Comparison of ENCODE assay signal across 11 cellular contexts in the genomic region with DNA sequence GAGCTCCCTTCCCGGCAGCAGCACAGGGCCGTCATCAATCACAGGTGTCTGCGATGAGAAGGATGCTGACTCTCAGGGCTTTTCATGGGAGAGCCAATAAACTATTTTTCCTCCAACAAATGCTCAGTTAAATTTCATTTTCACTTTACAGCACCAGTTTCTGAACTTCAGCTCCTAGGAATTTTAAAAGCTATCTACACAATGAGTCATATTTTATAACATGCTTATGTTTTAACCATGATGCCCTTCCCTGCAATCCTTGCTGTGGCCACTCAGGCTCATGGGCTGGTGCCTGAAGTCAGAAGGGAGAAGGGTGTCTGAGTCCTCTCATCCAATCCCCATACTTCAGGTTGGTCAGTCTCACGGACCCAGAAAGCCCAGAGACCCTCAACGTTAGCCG.
DNase-seq lines count a peak whose midpoint lies in the region; ATAC-seq and TF ChIP-seq lines count a peak whose summit lies in the region.
"Had no signal": no experiment of that assay in that cellular context is flagged by ENCODE, and none has a peak within 500 bp of the region (broad histone marks: within the 10 kb centered on the region; RNA-seq: fewer than 3 reads in every experiment).

No MANE protein-coding gene starts in this region.

- CTCF ChIA-PET in SK-N-SH (lab: Yijun Ruan, JAX) = interaction anchor here (1.0 kb wide), 1 partner anchor 11 kb away, joined by 3 read pairs; no protein-coding TSS in a partner anchor

- H3K9me3 Mint-ChIP-seq in activated T-cell treated with anti-CD3 and anti-CD28 coated beads, Interleukin-2, amount 50 U/mL, for 4 hours = no peaks in the 10 kb centered on the region
- H3K9me3 Mint-ChIP-seq: T-helper 1 cell treated with Interleukin-12 subunit alpha and Interleukin-12 subunit beta and Interleukin-4 antibody, amounts not matched to agents 30 μg/mL and 1 μg/mL, for 36 hours had no signal

- ATAC-seq in HG03571 (IDR thresholded peaks at IDR 0.05; ENCODE audit: unreplicated experiment) = no peak
- ATAC-seq in activated T-cell treated with anti-CD3 and anti-CD28 coated beads, Interleukin-2, amount 50 U/mL, for 4 hours = no peak
- ATAC-seq: body of pancreas had no signal

- no peaks in the 10 kb centered on the region for H3K9me3 ChIP-seq in SK-N-SH
- H3K9me3 ChIP-seq: body of pancreas had no signal

- DNase-seq in GM04504 (ENCODE audit: low read depth) (peak; percentile 36), SK-N-SH (no peak), fibroblast of mammary gland (ENCODE audit: low read depth) (peak; percentile 38), retinal pigment epithelial cell (ENCODE audit: low read depth) (peak; percentile 27), SHP77 treated with DMSO at 0.1 percent for 48 hours (lab: John Stamatoyannopoulos, UW) (no peak)
- no peak for DNase-seq in activated T-cell treated with anti-CD3 and anti-CD28 coated beads, Interleukin-2, amount 50 U/mL, for 4 hours
- DNase-seq in central memory CD4-positive, alpha-beta T cell = no peak
- DNase-seq: activated CD4-positive, alpha-beta T cell treated with anti-CD3 and anti-CD28 coated beads, Interleukin-2, amount 50 U/mL, for 1 hour; body of pancreas had no signal

- no peaks in the 10 kb centered on the region for H3K27me3 Mint-ChIP-seq in activated T-cell treated with anti-CD3 and anti-CD28 coated beads, Interleukin-2, amount 50 U/mL, for 4 hours (ENCODE audit: low read depth)

- no peak overlapping the region for H3K9ac ChIP-seq in SK-N-SH

- H3K79me2 ChIP-seq in SK-N-SH (ENCODE audit: insufficient read depth) = no peaks in the 10 kb centered on the region

- H3K4me1 ChIP-seq in SK-N-SH (ENCODE audit: control insufficient read depth in 1 of 2, insufficient read depth in 2 of 2, low read depth in 1 of 2, low read length in 1 of 2) = peaks cover 0 to 12% of the 10 kb centered on the region in 2 experiments; a peak in 3 of 4 replicates
- H3K4me1 ChIP-seq: body of pancreas had no signal

- peak overlapping the region in 1 of 2 experiments; percentile 61; a peak in 2 of 4 replicates for H3K27ac ChIP-seq in SK-N-SH (ENCODE audit: low read depth in 2 of 2, low read length in 1 of 2)
- H3K27ac ChIP-seq: body of pancreas had no signal

- no peaks in the 10 kb centered on the region for H3K36me3 Mint-ChIP-seq in activated T-cell treated with anti-CD3 and anti-CD28 coated beads, Interleukin-2, amount 50 U/mL, for 4 hours (ENCODE audit: insufficient read depth)

- no peak for TF ChIP-seq RAD21 in SK-N-SH (IDR thresholded peaks at IDR 0.05; ENCODE audit: low read length)

- peaks cover 12% of the 10 kb centered on the region for H3F3A ChIP-seq in SK-N-SH (replicated peaks; ENCODE audit: insufficient read depth)

- H3K4me3 Mint-ChIP-seq in activated T-cell treated with anti-CD3 and anti-CD28 coated beads, Interleukin-2, amount 50 U/mL, for 4 hours = no peak overlapping the region
- H3K4me3 Mint-ChIP-seq: T-helper 1 cell treated with Interleukin-12 subunit alpha and Interleukin-12 subunit beta and Interleukin-4 antibody, amounts not matched to agents 30 μg/mL and 1 μg/mL, for 36 hours had no signal

- no peaks in the 10 kb centered on the region for H3K4me1 Mint-ChIP-seq in activated T-cell treated with anti-CD3 and anti-CD28 coated beads, Interleukin-2, amount 50 U/mL, for 4 hours (ENCODE audit: low read depth)

- no peaks in the 10 kb centered on the region for H4K20me1 ChIP-seq in SK-N-SH (ENCODE audit: insufficient read depth)

- no peaks in the 10 kb centered on the region for H3K36me3 ChIP-seq in SK-N-SH (replicated peaks in 1 of 2; ENCODE audit: control insufficient read depth in 1 of 2, insufficient read depth in 2 of 2, low read length in 1 of 2)

- H2AFZ ChIP-seq in SK-N-SH (ENCODE audit: low read depth) = peak overlapping the region; percentile 54; the same call in 1 of the 2 replicates

- POLR2A ChIA-PET in SK-N-SH (lab: Yijun Ruan, JAX) = no interaction called here

- H3K27me3 ChIP-seq in SK-N-SH (ENCODE audit: insufficient read depth) = no peaks in the 10 kb centered on the region
- H3K27me3 ChIP-seq: body of pancreas had no signal

- H3K4me3 ChIP-seq in SK-N-SH (ENCODE audit: low read depth in 2 of 2, low read length in 1 of 2) = 0 out of 4 replicates have a peak overlapping the region, but pooled peaks of 1 of the 2 experiments have one; percentile 27
- H3K4me3 ChIP-seq in fibroblast of mammary gland (ENCODE audit: control insufficient read depth, low read depth, low read length) = no peak overlapping the region
- H3K4me3 ChIP-seq in retinal pigment epithelial cell (ENCODE audit: low read length) = no peak overlapping the region
- H3K4me3 ChIP-seq: body of pancreas had no signal

- 74% methylated on average over 6 of the region's 6 CpGs for WGBS in SK-N-SH (ENCODE audit: low lambda C conversion rate)

- peak overlapping the region; percentile 38; the same call in 1 of the 2 replicates for H3K4me2 ChIP-seq in SK-N-SH

- no peak for TF ChIP-seq EP300 in SK-N-SH (IDR thresholded peaks at IDR 0.05; ENCODE audit: borderline replicate concordance in 1 of 2, low read depth in 1 of 2, low read length in 1 of 2)

- TF ChIP-seq CTCF in SK-N-SH (IDR thresholded peaks at IDR 0.05) (peak; percentile 11; the same call in 1 of the 2 replicates), fibroblast of mammary gland (conservative IDR thresholded peaks at IDR 0.05; ENCODE audit: control insufficient read depth, insufficient read depth, low read depth, low read length) (no peak), retinal pigment epithelial cell (conservative IDR thresholded peaks at IDR 0.05; ENCODE audit: low read depth, low read length) (no peak)

- no peaks in the 10 kb centered on the region for H3K9me2 ChIP-seq in SK-N-SH

TF ChIP-seq in SK-N-SH, 30 proteins besides CTCF, POLR2A, EP300 and RAD21:
- TF ChIP-seq NFIC (IDR thresholded peaks at IDR 0.05; ENCODE audit: borderline replicate concordance) (no peak), MXI1 (IDR thresholded peaks at IDR 0.05; ENCODE audit: low read depth, low read length) (no peak), RFX5 (IDR thresholded peaks at IDR 0.05; ENCODE audit: low read length) (no peak), FOSL2 (IDR thresholded peaks at IDR 0.05; ENCODE audit: borderline replicate concordance, low read depth) (peak; percentile 35; the same call in 1 of the 2 replicates), JUND (IDR thresholded peaks at IDR 0.05) (peak; percentile 14; the same call in 1 of the 2 replicates), MEF2A (IDR thresholded peaks at IDR 0.05; ENCODE audit: borderline replicate concordance, low read depth) (no peak)
- TF ChIP-seq, protein P1, sequence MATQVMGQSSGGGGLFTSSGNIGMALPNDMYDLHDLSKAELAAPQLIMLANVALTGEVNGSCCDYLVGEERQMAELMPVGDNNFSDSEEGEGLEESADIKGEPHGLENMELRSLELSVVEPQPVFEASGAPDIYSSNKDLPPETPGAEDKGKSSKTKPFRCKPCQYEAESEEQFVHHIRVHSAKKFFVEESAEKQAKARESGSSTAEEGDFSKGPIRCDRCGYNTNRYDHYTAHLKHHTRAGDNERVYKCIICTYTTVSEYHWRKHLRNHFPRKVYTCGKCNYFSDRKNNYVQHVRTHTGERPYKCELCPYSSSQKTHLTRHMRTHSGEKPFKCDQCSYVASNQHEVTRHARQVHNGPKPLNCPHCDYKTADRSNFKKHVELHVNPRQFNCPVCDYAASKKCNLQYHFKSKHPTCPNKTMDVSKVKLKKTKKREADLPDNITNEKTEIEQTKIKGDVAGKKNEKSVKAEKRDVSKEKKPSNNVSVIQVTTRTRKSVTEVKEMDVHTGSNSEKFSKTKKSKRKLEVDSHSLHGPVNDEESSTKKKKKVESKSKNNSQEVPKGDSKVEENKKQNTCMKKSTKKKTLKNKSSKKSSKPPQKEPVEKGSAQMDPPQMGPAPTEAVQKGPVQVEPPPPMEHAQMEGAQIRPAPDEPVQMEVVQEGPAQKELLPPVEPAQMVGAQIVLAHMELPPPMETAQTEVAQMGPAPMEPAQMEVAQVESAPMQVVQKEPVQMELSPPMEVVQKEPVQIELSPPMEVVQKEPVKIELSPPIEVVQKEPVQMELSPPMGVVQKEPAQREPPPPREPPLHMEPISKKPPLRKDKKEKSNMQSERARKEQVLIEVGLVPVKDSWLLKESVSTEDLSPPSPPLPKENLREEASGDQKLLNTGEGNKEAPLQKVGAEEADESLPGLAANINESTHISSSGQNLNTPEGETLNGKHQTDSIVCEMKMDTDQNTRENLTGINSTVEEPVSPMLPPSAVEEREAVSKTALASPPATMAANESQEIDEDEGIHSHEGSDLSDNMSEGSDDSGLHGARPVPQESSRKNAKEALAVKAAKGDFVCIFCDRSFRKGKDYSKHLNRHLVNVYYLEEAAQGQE (IDR thresholded peaks at IDR 0.05; ENCODE audit: low read depth, low read length) = no peak

Comparison
In these comparisons a context has a peak if more than half of its experiments do, and no peak if none do; other contexts are left out.
1. DNase-seq: peak in GM04504 (single experiment), fibroblast of mammary gland (single experiment) and retinal pigment epithelial cell (single experiment); none in SK-N-SH (single experiment), activated T-cell treated with anti-CD3 and anti-CD28 coated beads, Interleukin-2, amount 50 U/mL, for 4 hours (single experiment), central memory CD4-positive, alpha-beta T cell (single experiment) and SHP77 treated with DMSO at 0.1 percent for 48 hours (single experiment).